ENCODE assay signal across 1 cellular context in the genomic region with DNA sequence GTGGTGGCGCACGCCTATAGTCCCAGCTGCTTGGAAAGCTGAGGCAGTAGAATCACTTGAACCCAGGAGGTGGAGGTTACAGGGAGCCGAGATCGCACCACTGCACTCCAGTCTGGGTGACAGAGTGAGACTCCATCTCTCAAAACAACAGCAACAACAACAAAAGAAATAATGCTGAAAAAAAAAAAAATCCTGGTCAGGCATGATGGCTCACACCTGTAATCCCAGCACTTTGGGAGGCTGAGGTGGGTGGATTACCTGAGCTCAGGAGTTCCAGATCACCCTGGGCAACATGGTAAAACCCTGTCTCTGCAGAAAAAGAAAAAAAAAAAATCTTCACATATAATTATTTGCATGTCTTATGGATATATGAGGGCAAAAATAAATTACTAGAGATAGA.
A peak's percentile ranks its signal among the peaks of the same experiment; 100 is the strongest.
TF ChIP-seq lines count a peak whose summit lies in the region.

No MANE protein-coding gene starts in this region.

TF ChIP-seq in HEK293, 187 proteins besides CTCF, POLR2A, EP300 and RAD21 (continued from another document):
- TF ChIP-seq PRDM10 (tag by site-specific recombination; IDR thresholded peaks at IDR 0.05): peak; percentile 70
TF ChIP-seq in HEK293: peak in this region for 1.
